Comparison of ENCODE assay signal across 16 cellular contexts in the genomic region with DNA sequence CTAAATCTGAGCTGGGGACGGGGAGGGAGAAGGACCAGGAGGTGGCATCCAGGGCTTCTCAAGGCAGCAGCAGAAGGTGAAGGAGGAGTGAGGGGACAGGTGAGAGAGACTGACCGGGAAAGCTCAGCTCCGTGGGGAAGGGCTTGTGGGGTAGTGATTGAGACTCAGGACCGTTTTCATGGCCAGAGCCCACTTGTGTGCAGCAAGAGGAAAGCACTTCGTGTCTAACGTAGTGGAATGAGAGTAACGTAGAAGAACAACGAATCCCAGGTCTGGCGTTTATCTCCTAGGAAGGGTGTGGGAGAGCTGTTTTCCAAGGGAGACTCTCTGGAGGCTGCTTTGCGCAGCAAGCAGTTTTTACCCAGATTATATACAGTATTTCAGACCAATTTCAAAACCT. TPM values are rescaled to one million over a fixed set of nuclear protein-coding genes. Genes with fewer than 3 reads are reported as not detected.
DNase-seq lines count a peak whose midpoint lies in the region; ATAC-seq, FAIRE-seq and TF ChIP-seq lines count a peak whose summit lies in the region.
"Had no signal": no experiment of that assay in that cellular context is flagged by ENCODE, and none has a peak within 500 bp of the region (broad histone marks: within the 10 kb centered on the region; RNA-seq: fewer than 3 reads in every experiment).

No MANE protein-coding gene starts in this region.

- H2AFZ ChIP-seq in H1 (ENCODE audit: low read length): no peak overlapping the region; the same call in 1 of the 2 replicates
- no peak overlapping the region for H2AFZ ChIP-seq in neural progenitor cell (replicated peaks)

- no peak overlapping the region for H3K14ac ChIP-seq in H1 (ENCODE audit: insufficient read length)

- H3K36me3 ChIP-seq in CD8-positive, alpha-beta memory T cell (ENCODE audit: insufficient read depth, low read length): no peaks in the 10 kb centered on the region
- H3K36me3 ChIP-seq in HUES64 (ENCODE audit: insufficient read depth, low read length) (peaks cover 4% of the 10 kb centered on the region; the same call in 1 of the 2 replicates), H1 (ENCODE audit: control insufficient read depth in 2 of 4, insufficient read depth in 4 of 4, low read length in 3 of 4) (peaks cover 0 to 7% (median 0%) of the 10 kb centered on the region in 4 experiments; a peak in 1 of 8 replicates), neural progenitor cell (no peaks in the 10 kb centered on the region)
- H3K36me3 ChIP-seq: lower lobe of right lung had no signal

- POLR2A ChIA-PET in CD8-positive, alpha-beta memory T cell (lab: Charles Lee): no interaction called here
- POLR2A ChIA-PET in H1 (lab: Charles Lee; ENCODE audit: partially characterized antibody): interaction anchor here (0.7 to 7.7 kb wide), 13 partner anchors 9 to 120 kb away, joined by 3 to 81 read pairs (median 8); no protein-coding TSS in a partner anchor

- peaks cover 15 to 28% of the 10 kb centered on the region in 2 experiments for H3K79me2 ChIP-seq in H1 (ENCODE audit: control insufficient read depth in 1 of 2, insufficient read depth in 2 of 2, low read length in 2 of 2)
- H3K79me2 ChIP-seq in neural progenitor cell (ENCODE audit: low read depth): peaks cover 7% of the 10 kb centered on the region

- no peak for TF ChIP-seq RAD21 in H1 (IDR thresholded peaks at IDR 0.05 in 1 of 2, conservative IDR thresholded peaks at IDR 0.05 in 1 of 2; ENCODE audit: low read depth in 2 of 2, low read length in 2 of 2)

- H2BK5ac ChIP-seq in H1 (ENCODE audit: low read depth, low read length): no peak overlapping the region

- no peak overlapping the region for H3K27ac Mint-ChIP-seq in CD8-positive, alpha-beta memory T cell
- H3K27ac Mint-ChIP-seq in neural progenitor cell: no peak overlapping the region

- H3K4me2 ChIP-seq in H1 (ENCODE audit: insufficient read depth in 1 of 2, low read depth in 2 of 2, low read length in 2 of 2): peak overlapping the region; percentile 84 to 98
- peak overlapping the region; percentile 96 for H3K4me2 ChIP-seq in neural progenitor cell

- H3K4me3 ChIP-seq in CD8-positive, alpha-beta memory T cell (ENCODE audit: low read length): no peak overlapping the region
- peak overlapping the region; percentile 82 for H3K4me3 ChIP-seq in HUES64 (ENCODE audit: low read length)
- peak overlapping the region; percentile 90 to 97 (median 90); a peak in 5 of 8 replicates for H3K4me3 ChIP-seq in H1 (ENCODE audit: extremely low read depth in 1 of 4, insufficient read depth in 2 of 4, low read depth in 3 of 4, low read length in 4 of 4)
- H3K4me3 ChIP-seq in neural progenitor cell: peak overlapping the region; percentile 60
- H3K4me3 ChIP-seq: body of pancreas had no signal

- peak overlapping the region in 6 of 7 donors; percentile 17 to 67 (median 54) for H3K4me3 Mint-ChIP-seq in CD8-positive, alpha-beta memory T cell
- peak overlapping the region; percentile 83 for H3K4me3 Mint-ChIP-seq in neural progenitor cell

- H3K9me3 Mint-ChIP-seq in CD8-positive, alpha-beta memory T cell: no peaks in the 10 kb centered on the region
- H3K9me3 Mint-ChIP-seq in neural progenitor cell: no peaks in the 10 kb centered on the region
- H3K9me3 Mint-ChIP-seq: IgD-negative memory B cell; stimulated activated naive B cell treated with anti-CD40 and anti-IgM and Interleukin-4, amounts not matched to agents 10 μg/mL and 1 μg/mL and 100 μg/mL, for 72 hours had no signal

- TF ChIP-seq CTCF in H1 (IDR thresholded peaks at IDR 0.05; ENCODE audit: control extremely low read depth in 1 of 3, insufficient read depth in 1 of 3, low read depth in 1 of 3, low read length in 3 of 3) (no peak), neural progenitor cell (IDR thresholded peaks at IDR 0.05) (no peak)

- H3K27ac ChIP-seq in CD8-positive, alpha-beta memory T cell (ENCODE audit: low read depth, low read length): no peak overlapping the region
- H3K27ac ChIP-seq in HUES64 (ENCODE audit: low read depth, low read length): no peak overlapping the region
- H3K27ac ChIP-seq in H1 (ENCODE audit: low read depth, low read length): no peak overlapping the region
- no peak overlapping the region for H3K27ac ChIP-seq in neural progenitor cell
- H3K27ac ChIP-seq: body of pancreas, lower lobe of right lung had no signal

- no peaks in the 10 kb centered on the region for H3K36me3 Mint-ChIP-seq in CD8-positive, alpha-beta memory T cell
- no peaks in the 10 kb centered on the region for H3K36me3 Mint-ChIP-seq in neural progenitor cell
- H3K36me3 Mint-ChIP-seq: stimulated activated naive B cell treated with anti-CD40 and anti-IgM and Interleukin-4, amounts not matched to agents 10 μg/mL and 1 μg/mL and 100 μg/mL, for 72 hours had no signal

- peak overlapping the region; percentile 52 for H3K18ac ChIP-seq in H1 (ENCODE audit: extremely low read depth, low read length)

- H2AK5ac ChIP-seq in H1 (ENCODE audit: low read depth, low read length): peak overlapping the region; percentile 18; the same call in 1 of the 2 replicates

- 0 out of 2 replicates have a peak overlapping the region, but pooled peaks have one; percentile 53 for H2BK15ac ChIP-seq in H1 (ENCODE audit: low read length)

- WGBS in HUES64: 58% methylated on average over 9 of the region's 10 CpGs
- 67% methylated on average over 10 of the region's 10 CpGs; no CpG with 5 or more reads in 1 of the 2 experiments for WGBS in H1 (ENCODE audit: extremely low coverage in 1 of 2, insufficient coverage in 1 of 2, insufficient read length in 1 of 2, insufficient replicate concordance in 2 of 2, low coverage in 1 of 2, low lambda C conversion rate in 2 of 2, missing lambda C conversion rate in 1 of 2), 2 experiments

- peaks cover 4% of the 10 kb centered on the region in 2 experiments for H4K20me1 ChIP-seq in H1 (replicated peaks in 1 of 2; ENCODE audit: control insufficient read depth in 1 of 2, insufficient read depth in 2 of 2, low read length in 2 of 2)
- peaks cover 11% of the 10 kb centered on the region for H4K20me1 ChIP-seq in neural progenitor cell (ENCODE audit: low read depth)

- H3K4me1 ChIP-seq in CD8-positive, alpha-beta memory T cell (ENCODE audit: insufficient read depth, low read length): peaks cover 13% of the 10 kb centered on the region
- H3K4me1 ChIP-seq in HUES64 (ENCODE audit: insufficient read depth, low read length): peaks cover 25% of the 10 kb centered on the region
- peaks cover 9 to 19% (median 14%) of the 10 kb centered on the region in 4 experiments for H3K4me1 ChIP-seq in H1 (replicated peaks in 1 of 4; ENCODE audit: control insufficient read depth in 3 of 4, insufficient read depth in 4 of 4, low read length in 3 of 4)
- peaks cover 31% of the 10 kb centered on the region for H3K4me1 ChIP-seq in neural progenitor cell

- H4K91ac ChIP-seq in H1 (replicated peaks; ENCODE audit: insufficient read length, low read length): peak overlapping the region; percentile 32

- TF ChIP-seq POLR2A in H1 (IDR thresholded peaks at IDR 0.05; ENCODE audit: control extremely low read depth in 1 of 2, low read depth in 2 of 2, low read length in 2 of 2): no peak

- ATAC-seq in GM18498 (IDR thresholded peaks at IDR 0.05; ENCODE audit: unreplicated experiment) (no peak), GM21360 (IDR thresholded peaks at IDR 0.05; ENCODE audit: unreplicated experiment) (no peak)
- ATAC-seq: body of pancreas, lower lobe of right lung had no signal

- no peak overlapping the region for H3K23ac ChIP-seq in H1 (ENCODE audit: insufficient read length)

- peaks cover 47% of the 10 kb centered on the region for H3K27me3 ChIP-seq in CD8-positive, alpha-beta memory T cell (ENCODE audit: insufficient read depth, low read length, poor library complexity, severe bottlenecking)
- H3K27me3 ChIP-seq in HUES64 (ENCODE audit: insufficient read depth, low read length): peaks cover 25% of the 10 kb centered on the region
- H3K27me3 ChIP-seq in H1 (replicated peaks in 1 of 4; ENCODE audit: control insufficient read depth in 3 of 4, extremely low read depth in 1 of 4, insufficient read depth in 3 of 4, low read length in 3 of 4): peaks cover 0 to 11% (median 10%) of the 10 kb centered on the region in 4 experiments; a peak in 4 of 7 replicates
- peaks cover 44% of the 10 kb centered on the region for H3K27me3 ChIP-seq in neural progenitor cell

- peaks cover 6% of the 10 kb centered on the region; the same call in 1 of the 2 replicates for H3K79me1 ChIP-seq in H1 (ENCODE audit: low read depth, low read length)

- H3K56ac ChIP-seq in H1 (replicated peaks; ENCODE audit: insufficient read length, low read depth, low read length): no peak overlapping the region

- no peak overlapping the region for H4K8ac ChIP-seq in H1 (ENCODE audit: extremely low read depth, insufficient read depth, low read length)

- H4K5ac ChIP-seq in H1 (ENCODE audit: insufficient read length, low read depth, low read length): peak overlapping the region; percentile 28

- peaks cover 17% of the 10 kb centered on the region for H3K23me2 ChIP-seq in H1 (ENCODE audit: low read depth, low read length)

- DNase-seq in CD8-positive, alpha-beta memory T cell: no peak
- DNase-seq in H1 (ENCODE audit: low read depth in 1 of 2, low spot score in 2 of 2): peak in 1 of 2 experiments; percentile 50
- DNase-seq in neural progenitor cell (ENCODE audit: low spot score): no peak
- DNase-seq in NCI-H2081 (lab: John Stamatoyannopoulos, UW): no peak
- DNase-seq: activated CD4-positive, alpha-beta T cell treated with anti-CD3 and anti-CD28 coated beads, Interleukin-2, amount 50 U/mL, for 4 hours; AML-193; body of pancreas; lower lobe of right lung; NCI-H2227 treated with DMSO at 0.1 percent for 48 hours; SHP77 treated with DMSO at 0.1 percent for 48 hours had no signal

- CTCF ChIA-PET in CD8-positive, alpha-beta memory T cell (lab: Charles Lee): interaction anchor here (1.0 kb wide), 1 partner anchor 115 kb away, joined by 4 read pairs; no protein-coding TSS in a partner anchor
- CTCF ChIA-PET in H1 (lab: Charles Lee; ENCODE audit: partially characterized antibody): interaction anchor here (0.6 to 1.7 kb wide), 6 partner anchors 11 to 147 kb away, joined by 3 to 16 read pairs (median 4); no protein-coding TSS in a partner anchor

- no peak overlapping the region for H3K9ac ChIP-seq in HUES64 (ENCODE audit: low read depth, low read length)
- no peak overlapping the region; a peak in 1 of 7 replicates for H3K9ac ChIP-seq in H1 (replicated peaks in 1 of 4; ENCODE audit: extremely low read depth in 1 of 4, low read depth in 3 of 4, low read length in 3 of 4)
- H3K9ac ChIP-seq in neural progenitor cell: no peak overlapping the region

- peaks cover 9 to 27% (median 12%) of the 10 kb centered on the region in 3 donors for H3K4me1 Mint-ChIP-seq in CD8-positive, alpha-beta memory T cell
- H3K4me1 Mint-ChIP-seq in neural progenitor cell: peaks cover 27% of the 10 kb centered on the region

- no peaks in the 10 kb centered on the region for H3K9me3 ChIP-seq in CD8-positive, alpha-beta memory T cell (ENCODE audit: low read length)
- H3K9me3 ChIP-seq in HUES64 (ENCODE audit: insufficient read depth, low read depth, low read length) (no peaks in the 10 kb centered on the region), H1 (ENCODE audit: insufficient read depth in 2 of 2, low read depth in 1 of 2, low read length in 1 of 2) (no peaks in the 10 kb centered on the region), neural progenitor cell (ENCODE audit: low read depth) (no peaks in the 10 kb centered on the region)
- H3K9me3 ChIP-seq: body of pancreas, lower lobe of right lung had no signal

- H2BK20ac ChIP-seq in H1 (ENCODE audit: low read length): 0 out of 2 replicates have a peak overlapping the region, but pooled peaks have one; percentile 80

- peak overlapping the region; percentile 8 for H2BK120ac ChIP-seq in H1 (replicated peaks; ENCODE audit: low read depth, low read length)

- no peak for TF ChIP-seq EP300 in H1 (IDR thresholded peaks at IDR 0.05; ENCODE audit: borderline replicate concordance in 1 of 2, low read depth in 2 of 2, low read length in 2 of 2)

- H2BK12ac ChIP-seq in H1 (ENCODE audit: low read depth, low read length): 0 out of 2 replicates have a peak overlapping the region, but pooled peaks have one; percentile 5

- H3F3A ChIP-seq in neural progenitor cell (ENCODE audit: low read depth): peaks cover 50% of the 10 kb centered on the region

- no peak for FAIRE-seq in H1 (lab: Jason Lieb, UNC)

- peaks cover 56 to 58% of the 10 kb centered on the region in 2 donors for H3K27me3 Mint-ChIP-seq in CD8-positive, alpha-beta memory T cell
- peaks cover 25% of the 10 kb centered on the region for H3K27me3 Mint-ChIP-seq in neural progenitor cell (ENCODE audit: insufficient read depth, low read depth)

- H3K4ac ChIP-seq in H1 (replicated peaks; ENCODE audit: insufficient read length, low read depth, low read length): peak overlapping the region; percentile 30

RNA-seq across cellular contexts. Expression of a gene that starts 1.3 kb away (rescaled TPM):
- total RNA-seq in CD8-positive, alpha-beta memory T cell: not detected
- 0.14 TPM for polyA plus RNA-seq in CD8-positive, alpha-beta memory T cell
- 41.7 TPM for polyA plus RNA-seq in HUES64 (2013, experiment 1 of 2)
- 47.7 TPM for polyA plus RNA-seq in HUES64 (2013, experiment 2 of 2)
- 142 and 146 TPM in 2 replicates for total RNA-seq in H1 (2021; fragmentation: NEBNext Ultra II Directional; extraction: Animal tissue kit (Norgen Biotek cat#: 25700))
- polyA plus RNA-seq in H1 (2011; rRNA removed): 171 and 251 TPM in 2 replicates
- 204 TPM for polyA plus RNA-seq in H1 (2011; cell fraction: cytosol; rRNA removed)
- 481 TPM for polyA plus RNA-seq in H1 (2011; cell fraction: nucleus; rRNA removed)
- polyA plus RNA-seq in H1 (2012, experiment 1 of 2): 112 to 170 TPM (median 160 TPM) in 4 replicates
- 101 TPM for polyA plus RNA-seq in H1 (2012, experiment 2 of 2)
- polyA plus RNA-seq in H1 (2013, experiment 1 of 2): 437 TPM
- 385 TPM for polyA plus RNA-seq in H1 (2013, experiment 2 of 2)
- 257 and 277 TPM in 2 replicates for polyA minus RNA-seq in H1 (2011; rRNA and poly(A)+ RNA removed)
- 112 TPM for polyA minus RNA-seq in H1 (2011; cell fraction: cytosol; rRNA and poly(A)+ RNA removed)
- polyA minus RNA-seq in H1 (2011; cell fraction: nucleus; rRNA and poly(A)+ RNA removed): 87.8 TPM
- 3.9 and 11.0 TPM in 2 replicates for total RNA-seq in neural progenitor cell (ENCODE audit: low replicate concordance)
- total RNA-seq: skeletal muscle tissue had no signal
- polyA plus RNA-seq: IgD-negative memory B cell had no signal

Comparison
In these comparisons a context has a peak if more than half of its experiments do, and no peak if none do; other contexts are left out.
1. RNA of a gene that starts 1.3 kb away (total RNA-seq): 142 to 146 TPM in H1; 3.9 to 11.0 TPM in neural progenitor cell and not detected in CD8-positive, alpha-beta memory T cell; every median in the first group is over 10 times any median in the second.